ENCODE assay signal across 1 cellular context in genomic region chr14:47526591-47527244, GRCh38.
TF ChIP-seq lines count a peak whose summit lies in the region.

No MANE protein-coding gene starts in this region.

TF ChIP-seq in H1, 55 proteins besides CTCF, POLR2A, EP300 and RAD21 (continued from another document):
- TF ChIP-seq GABPA (IDR thresholded peaks at IDR 0.05; ENCODE audit: borderline replicate concordance, insufficient read depth, low read length) (no peak), SP4 (IDR thresholded peaks at IDR 0.05; ENCODE audit: low read length) (no peak), SUZ12 (IDR thresholded peaks at IDR 0.05; ENCODE audit: low read length) (no peak), CEBPB (IDR thresholded peaks at IDR 0.05; ENCODE audit: low read depth, low read length) (no peak)
